27 cellular contexts compared by ENCODE assay signal in the genomic region with DNA sequence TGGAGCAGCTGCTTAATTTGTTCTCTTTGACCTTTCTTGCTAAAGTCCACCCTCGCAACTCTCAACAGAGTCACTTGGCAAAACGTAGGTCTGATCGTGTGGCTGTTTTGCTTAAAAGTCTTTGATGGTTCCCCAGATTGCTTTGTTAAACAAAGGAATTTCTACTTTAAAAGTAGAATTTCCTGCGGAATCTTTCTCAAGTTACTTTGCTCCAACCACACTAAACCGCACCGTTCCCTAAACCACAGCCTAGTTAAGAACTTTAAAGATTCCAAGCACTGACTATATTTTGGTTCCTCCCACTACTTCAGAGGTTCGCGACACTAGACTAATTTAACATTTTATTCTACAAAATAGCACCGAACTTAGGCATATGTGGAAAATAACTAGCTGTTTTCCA.
"Had no signal": no experiment of that assay in that cellular context is flagged by ENCODE, and none has a peak within 500 bp of the region (broad histone marks: within the 10 kb centered on the region; RNA-seq: fewer than 3 reads in every experiment).

No MANE protein-coding gene starts in this region.

- H3K4me1 ChIP-seq: gastroesophageal sphincter, stomach, suprapubic skin, tibial artery had no signal

- DNase-seq: activated CD4-positive, alpha-beta T cell treated with anti-CD3 and anti-CD28 coated beads for 48 hours; activated CD4-positive, alpha-beta T cell treated with anti-CD3 and anti-CD28 coated beads, Interleukin-2, amount 50 U/mL, for 48 hours; activated CD8-positive, alpha-beta memory T cell treated with anti-CD3 and anti-CD28 coated beads for 24 hours; activated effector memory CD4-positive, alpha-beta T cell treated with Interleukin-2 at 50 U/mL for 16 hours; activated naive CD4-positive, alpha-beta T cell treated with Interleukin-2 at 50 U/mL for 16 hours; aorta; brain microvascular endothelial cell; dorsolateral prefrontal cortex; effector memory CD4-positive, alpha-beta T cell; head of caudate nucleus; hypothalamus; kidney glomerular epithelial cell; mesendoderm; nephron progenitor cell; occipital lobe; right cardiac atrium; stimulated activated CD4-positive, alpha-beta T cell treated with anti-CD3 and anti-CD28 coated beads, Interleukin-12 subunit alpha, Interleukin-12 subunit beta, amount 100 ng/mL, for 4 hours; stimulated activated CD4-positive, alpha-beta T cell treated with anti-CD3 and anti-CD28 coated beads, Interleukin-4, amount 100 ng/mL, for 1 hour; stomach; T-helper 1 cell; tibial artery had no signal

- ATAC-seq: gastroesophageal sphincter; left lobe of liver; right cardiac atrium; stimulated activated effector memory CD8-positive, alpha-beta T cell treated with anti-CD3 and anti-CD28 coated beads, Interleukin-12 subunit alpha, Interleukin-12 subunit beta, amount 100 ng/mL, for 72 hours had no signal

- H3K27ac ChIP-seq: brain microvascular endothelial cell, coronary artery, dorsolateral prefrontal cortex, gastroesophageal sphincter, stomach, suprapubic skin, tibial artery had no signal

- H3K4me3 ChIP-seq: coronary artery, dorsolateral prefrontal cortex, gastroesophageal sphincter, lung, stomach, suprapubic skin, tibial artery had no signal

- H3K9me3 ChIP-seq: gastroesophageal sphincter, stomach, suprapubic skin, tibial artery had no signal

- H3K36me3 ChIP-seq: brain microvascular endothelial cell, gastroesophageal sphincter, stomach, suprapubic skin, tibial artery had no signal

- H3K27me3 ChIP-seq: brain microvascular endothelial cell, dorsolateral prefrontal cortex, gastroesophageal sphincter, stomach, suprapubic skin, tibial artery had no signal
